Comparison of ENCODE assay signal across 1 cellular context in genomic region chr17:45046536-45047125, GRCh38.
TF ChIP-seq lines count a peak whose summit lies in the region.

No MANE protein-coding gene starts in this region.

TF ChIP-seq in WTC11, 78 proteins besides CTCF, POLR2A, EP300 and RAD21 (continued from another document):
- no peak for TF ChIP-seq PRDM15 (CRISPR knock-in tag; IDR thresholded peaks at IDR 0.05)
